In genomic region chr11:57764972-57765371, GRCh38 we compare ENCODE assay signal across 1 cellular context.
TF ChIP-seq lines count a peak whose summit lies in the region.

No MANE protein-coding gene starts in this region.

TF ChIP-seq in HepG2, 621 proteins besides CTCF, POLR2A, EP300 and RAD21:
- TF ChIP-seq STAT5B (CRISPR knock-in tag; IDR thresholded peaks at IDR 0.05) (no peak), PHF8 (CRISPR knock-in tag; IDR thresholded peaks at IDR 0.05) (no peak), MYNN (CRISPR knock-in tag; IDR thresholded peaks at IDR 0.05; ENCODE audit: low read depth) (no peak), LRRFIP1 (CRISPR knock-in tag; conservative IDR thresholded peaks at IDR 0.05) (no peak), KDM1A (CRISPR knock-in tag; IDR thresholded peaks at IDR 0.05) (no peak), SNAPC5 (CRISPR knock-in tag; IDR thresholded peaks at IDR 0.05; ENCODE audit: borderline replicate concordance) (no peak), ZNF317 (CRISPR knock-in tag; IDR thresholded peaks at IDR 0.05) (no peak), ZNF512B (CRISPR knock-in tag; IDR thresholded peaks at IDR 0.05; ENCODE audit: borderline replicate concordance) (no peak), TOPORS (CRISPR knock-in tag; IDR thresholded peaks at IDR 0.05) (no peak), AKAP8 (CRISPR knock-in tag; IDR thresholded peaks at IDR 0.05) (no peak), ZNF761 (CRISPR knock-in tag; conservative IDR thresholded peaks at IDR 0.05) (no peak), ZBTB10 (CRISPR knock-in tag; IDR thresholded peaks at IDR 0.05; ENCODE audit: borderline replicate concordance) (no peak), ZNF670 (CRISPR knock-in tag; IDR thresholded peaks at IDR 0.05; ENCODE audit: borderline replicate concordance) (no peak), ZFAT (CRISPR knock-in tag; conservative IDR thresholded peaks at IDR 0.05) (no peak)
- TF ChIP-seq, protein P1, sequence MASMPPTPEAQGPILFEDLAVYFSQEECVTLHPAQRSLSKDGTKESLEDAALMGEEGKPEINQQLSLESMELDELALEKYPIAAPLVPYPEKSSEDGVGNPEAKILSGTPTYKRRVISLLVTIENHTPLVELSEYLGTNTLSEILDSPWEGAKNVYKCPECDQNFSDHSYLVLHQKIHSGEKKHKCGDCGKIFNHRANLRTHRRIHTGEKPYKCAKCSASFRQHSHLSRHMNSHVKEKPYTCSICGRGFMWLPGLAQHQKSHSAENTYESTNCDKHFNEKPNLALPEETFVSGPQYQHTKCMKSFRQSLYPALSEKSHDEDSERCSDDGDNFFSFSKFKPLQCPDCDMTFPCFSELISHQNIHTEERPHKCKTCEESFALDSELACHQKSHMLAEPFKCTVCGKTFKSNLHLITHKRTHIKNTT (CRISPR knock-in tag; IDR thresholded peaks at IDR 0.05) = no peak
- TF ChIP-seq, protein P2, sequence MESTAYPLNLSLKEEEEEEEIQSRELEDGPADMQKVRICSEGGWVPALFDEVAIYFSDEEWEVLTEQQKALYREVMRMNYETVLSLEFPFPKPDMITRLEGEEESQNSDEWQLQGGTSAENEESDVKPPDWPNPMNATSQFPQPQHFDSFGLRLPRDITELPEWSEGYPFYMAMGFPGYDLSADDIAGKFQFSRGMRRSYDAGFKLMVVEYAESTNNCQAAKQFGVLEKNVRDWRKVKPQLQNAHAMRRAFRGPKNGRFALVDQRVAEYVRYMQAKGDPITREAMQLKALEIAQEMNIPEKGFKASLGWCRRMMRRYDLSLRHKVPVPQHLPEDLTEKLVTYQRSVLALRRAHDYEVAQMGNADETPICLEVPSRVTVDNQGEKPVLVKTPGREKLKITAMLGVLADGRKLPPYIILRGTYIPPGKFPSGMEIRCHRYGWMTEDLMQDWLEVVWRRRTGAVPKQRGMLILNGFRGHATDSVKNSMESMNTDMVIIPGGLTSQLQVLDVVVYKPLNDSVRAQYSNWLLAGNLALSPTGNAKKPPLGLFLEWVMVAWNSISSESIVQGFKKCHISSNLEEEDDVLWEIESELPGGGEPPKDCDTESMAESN (CRISPR knock-in tag; conservative IDR thresholded peaks at IDR 0.05) = no peak
- TF ChIP-seq, protein P3, sequence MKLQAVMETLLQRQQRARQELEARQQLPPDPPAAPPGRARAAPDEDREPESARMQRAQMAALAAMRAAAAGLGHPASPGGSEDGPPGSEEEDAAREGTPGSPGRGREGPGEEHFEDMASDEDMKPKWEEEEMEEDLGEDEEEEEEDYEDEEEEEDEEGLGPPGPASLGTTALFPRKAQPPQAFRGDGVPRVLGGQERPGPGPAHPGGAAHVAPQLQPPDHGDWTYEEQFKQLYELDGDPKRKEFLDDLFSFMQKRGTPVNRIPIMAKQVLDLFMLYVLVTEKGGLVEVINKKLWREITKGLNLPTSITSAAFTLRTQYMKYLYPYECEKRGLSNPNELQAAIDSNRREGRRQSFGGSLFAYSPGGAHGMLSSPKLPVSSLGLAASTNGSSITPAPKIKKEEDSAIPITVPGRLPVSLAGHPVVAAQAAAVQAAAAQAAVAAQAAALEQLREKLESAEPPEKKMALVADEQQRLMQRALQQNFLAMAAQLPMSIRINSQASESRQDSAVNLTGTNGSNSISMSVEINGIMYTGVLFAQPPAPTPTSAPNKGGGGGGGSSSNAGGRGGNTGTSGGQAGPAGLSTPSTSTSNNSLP (IDR thresholded peaks at IDR 0.05; ENCODE audit: low read depth, low read length) = no peak
- TF ChIP-seq, protein P4, sequence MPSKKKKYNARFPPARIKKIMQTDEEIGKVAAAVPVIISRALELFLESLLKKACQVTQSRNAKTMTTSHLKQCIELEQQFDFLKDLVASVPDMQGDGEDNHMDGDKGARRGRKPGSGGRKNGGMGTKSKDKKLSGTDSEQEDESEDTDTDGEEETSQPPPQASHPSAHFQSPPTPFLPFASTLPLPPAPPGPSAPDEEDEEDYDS (CRISPR knock-in tag; IDR thresholded peaks at IDR 0.05) = no peak
TF ChIP-seq in HepG2: peak in this region for 0.
